13 cellular contexts compared by ENCODE assay signal in the genomic region with DNA sequence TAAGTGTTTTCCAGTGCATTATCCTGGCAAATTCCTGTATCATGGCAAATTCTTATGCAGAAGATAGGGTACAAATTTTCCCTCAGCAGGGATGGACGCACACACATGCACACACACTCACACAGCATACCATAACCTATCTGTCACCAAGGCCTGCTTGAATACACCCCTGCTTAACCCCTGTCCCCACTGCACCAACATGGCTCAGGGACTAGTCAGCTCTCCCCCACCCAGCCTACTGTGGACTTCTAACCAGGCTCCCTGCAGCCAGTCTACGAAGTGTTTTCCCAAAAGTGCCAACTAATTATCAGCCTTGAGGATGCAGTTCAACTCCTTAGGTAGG.
DNase-seq lines count a peak whose midpoint lies in the region; ATAC-seq and TF ChIP-seq lines count a peak whose summit lies in the region.
"Had no signal": no experiment of that assay in that cellular context is flagged by ENCODE, and none has a peak within 500 bp of the region (broad histone marks: within the 10 kb centered on the region; RNA-seq: fewer than 3 reads in every experiment).

No MANE protein-coding gene starts in this region.

- H3K4me2 ChIP-seq in osteoblast (ENCODE audit: insufficient read depth, low read length): peak overlapping the region; percentile 31

- no peaks in the 10 kb centered on the region for H3K36me3 ChIP-seq in Peyer's patch
- no peaks in the 10 kb centered on the region for H3K36me3 ChIP-seq in osteoblast (ENCODE audit: insufficient read depth, low read length)

- H3K4me3 ChIP-seq in Peyer's patch: no peak overlapping the region
- no peak overlapping the region for H3K4me3 ChIP-seq in epithelial cell of esophagus (ENCODE audit: low read length)
- H3K4me3 ChIP-seq in osteoblast (ENCODE audit: insufficient read depth, low read length): no peak overlapping the region
- H3K4me3 ChIP-seq: testis had no signal

- peaks cover 54% of the 10 kb centered on the region for H3K79me2 ChIP-seq in osteoblast (ENCODE audit: insufficient read depth, low read length)

- DNase-seq in EH (ENCODE audit: low read depth) (peak; percentile 83), Peyer's patch (no peak), epithelial cell of esophagus (ENCODE audit: low read depth) (peak; percentile 56), osteoblast (ENCODE audit: insufficient read length, low spot score, missing footprints) (peak; percentile 50), CD1c-positive myeloid dendritic cell (ENCODE audit: extremely low spot score) (no peak)
- DNase-seq in activated CD8-positive, alpha-beta memory T cell treated with anti-CD3 and anti-CD28 coated beads, Interleukin-2, amount 10 ng/mL, durations not matched to agents 7 days and 5 days: no peak
- DNase-seq in activated CD8-positive, alpha-beta T cell treated with anti-CD3 and anti-CD28 coated beads for 36 hours: no peak
- DNase-seq: activated CD8-positive, alpha-beta memory T cell treated with anti-CD3 and anti-CD28 coated beads, Interleukin-2, amount 50 U/mL, for 4 hours; cerebellar nuclear complex; stimulated activated CD4-positive, alpha-beta T cell treated with anti-CD3 and anti-CD28 coated beads, Interleukin-4, amount 100 ng/mL, for 24 hours had no signal

- POLR2A ChIA-PET in activated CD8-positive, alpha-beta T cell treated with anti-CD3 and anti-CD28 coated beads for 36 hours (lab: Charles Lee): interaction anchor here (1.2 to 2.2 kb wide), 2 partner anchors 10 to 66 kb away, joined by 3 to 7 read pairs; no protein-coding TSS in a partner anchor

- TF ChIP-seq POLR2A in Peyer's patch (IDR thresholded peaks at IDR 0.05): no peak

- intact Hi-C loops in activated CD8-positive, alpha-beta T cell treated with anti-CD3 and anti-CD28 coated beads for 36 hours (cut with micrococcal nuclease): loop anchor here (5.0 to 10.0 kb wide), 2 partner anchors 46 kb away; no protein-coding TSS in a partner anchor

- H3K9me3 ChIP-seq in Peyer's patch (no peaks in the 10 kb centered on the region), osteoblast (ENCODE audit: low read depth, low read length) (no peaks in the 10 kb centered on the region)
- H3K9me3 ChIP-seq: testis had no signal

- peak overlapping the region in 3 of 4 donors; percentile 0 to 70 (median 64) for H3K27ac ChIP-seq in Peyer's patch
- H3K27ac ChIP-seq in osteoblast (ENCODE audit: low read depth, low read length): peak overlapping the region; percentile 14

- peaks cover 49% of the 10 kb centered on the region for H3K4me1 Mint-ChIP-seq in activated CD8-positive, alpha-beta memory T cell treated with anti-CD3 and anti-CD28 coated beads, Interleukin-2, amount 10 ng/mL, durations not matched to agents 7 days and 5 days
- peaks cover 70% of the 10 kb centered on the region for H3K4me1 Mint-ChIP-seq in activated CD8-positive, alpha-beta T cell treated with anti-CD3 and anti-CD28 coated beads for 36 hours (ENCODE audit: low read depth)

- no peak overlapping the region for H3K4me3 Mint-ChIP-seq in activated CD8-positive, alpha-beta memory T cell treated with anti-CD3 and anti-CD28 coated beads, Interleukin-2, amount 10 ng/mL, durations not matched to agents 7 days and 5 days
- H3K4me3 Mint-ChIP-seq in activated CD8-positive, alpha-beta T cell treated with anti-CD3 and anti-CD28 coated beads for 36 hours: no peak overlapping the region

- peaks cover 3% of the 10 kb centered on the region for H3K36me3 Mint-ChIP-seq in activated CD8-positive, alpha-beta memory T cell treated with anti-CD3 and anti-CD28 coated beads, Interleukin-2, amount 10 ng/mL, durations not matched to agents 7 days and 5 days
- H3K36me3 Mint-ChIP-seq in activated CD8-positive, alpha-beta T cell treated with anti-CD3 and anti-CD28 coated beads for 36 hours (ENCODE audit: low read depth): peaks cover 11% of the 10 kb centered on the region

- H3K27ac Mint-ChIP-seq in activated CD8-positive, alpha-beta memory T cell treated with anti-CD3 and anti-CD28 coated beads, Interleukin-2, amount 10 ng/mL, durations not matched to agents 7 days and 5 days: no peak overlapping the region
- H3K27ac Mint-ChIP-seq in activated CD8-positive, alpha-beta T cell treated with anti-CD3 and anti-CD28 coated beads for 36 hours: no peak overlapping the region

- H3K4me1 ChIP-seq in Peyer's patch: peaks cover 0 to 14% (median 9%) of the 10 kb centered on the region in 4 donors
- peaks cover 35% of the 10 kb centered on the region for H3K4me1 ChIP-seq in osteoblast (ENCODE audit: insufficient read depth, low read length)

- peaks cover 33% of the 10 kb centered on the region for H4K20me1 ChIP-seq in osteoblast (ENCODE audit: insufficient read depth, low read length)

- H2AFZ ChIP-seq in osteoblast (ENCODE audit: low read length): no peak overlapping the region

- H3K27me3 Mint-ChIP-seq in activated CD8-positive, alpha-beta memory T cell treated with anti-CD3 and anti-CD28 coated beads, Interleukin-2, amount 10 ng/mL, durations not matched to agents 7 days and 5 days: no peaks in the 10 kb centered on the region
- H3K27me3 Mint-ChIP-seq in activated CD8-positive, alpha-beta T cell treated with anti-CD3 and anti-CD28 coated beads for 36 hours: no peaks in the 10 kb centered on the region

- ATAC-seq in activated CD8-positive, alpha-beta memory T cell treated with anti-CD3 and anti-CD28 coated beads, Interleukin-2, amount 10 ng/mL, durations not matched to agents 7 days and 5 days: no peak
- ATAC-seq in activated CD8-positive, alpha-beta T cell treated with anti-CD3 and anti-CD28 coated beads for 36 hours: no peak
- no peak for ATAC-seq in GM18867 (IDR thresholded peaks at IDR 0.05; ENCODE audit: unreplicated experiment)

- H3K9me3 Mint-ChIP-seq in activated CD8-positive, alpha-beta memory T cell treated with anti-CD3 and anti-CD28 coated beads, Interleukin-2, amount 10 ng/mL, durations not matched to agents 7 days and 5 days (ENCODE audit: low read depth): no peaks in the 10 kb centered on the region
- H3K9me3 Mint-ChIP-seq in activated CD8-positive, alpha-beta T cell treated with anti-CD3 and anti-CD28 coated beads for 36 hours: no peaks in the 10 kb centered on the region
- H3K9me3 Mint-ChIP-seq: neural crest cell had no signal

- TF ChIP-seq CTCF in Peyer's patch (IDR thresholded peaks at IDR 0.05): no peak
- TF ChIP-seq CTCF in epithelial cell of esophagus (IDR thresholded peaks at IDR 0.05; ENCODE audit: insufficient read depth, low read depth, low read length, missing control alignments): no peak
- no peak for TF ChIP-seq CTCF in osteoblast (IDR thresholded peaks at IDR 0.05; ENCODE audit: extremely low read depth, low read depth, low read length)
- no peak for TF ChIP-seq CTCF in activated CD8-positive, alpha-beta T cell treated with anti-CD3 and anti-CD28 coated beads for 36 hours (IDR thresholded peaks at IDR 0.05)

- CTCF ChIA-PET in activated CD8-positive, alpha-beta memory T cell treated with anti-CD3 and anti-CD28 coated beads, Interleukin-2, amount 10 ng/mL, durations not matched to agents 7 days and 5 days (lab: Charles Lee): interaction anchor here (1.0 to 1.2 kb wide), 2 partner anchors 22 to 43 kb away, joined by 3 read pairs; no protein-coding TSS in a partner anchor
- CTCF ChIA-PET in activated CD8-positive, alpha-beta T cell treated with anti-CD3 and anti-CD28 coated beads for 36 hours (lab: Charles Lee): interaction anchor here (1.1 kb wide), 1 partner anchor 62 kb away, joined by 3 read pairs; no protein-coding TSS in a partner anchor

- no peaks in the 10 kb centered on the region for H3K27me3 ChIP-seq in Peyer's patch
- H3K27me3 ChIP-seq in osteoblast (ENCODE audit: insufficient read depth, low read length): no peaks in the 10 kb centered on the region
- H3K27me3 ChIP-seq: testis had no signal

Comparison
In these comparisons a context has a peak if more than half of its experiments do, and no peak if none do; other contexts are left out.
1. DNase-seq: peak in EH (single experiment), epithelial cell of esophagus (single experiment) and osteoblast (single experiment); none in Peyer's patch (0 of 3), CD1c-positive myeloid dendritic cell (single experiment), activated CD8-positive, alpha-beta memory T cell treated with anti-CD3 and anti-CD28 coated beads, Interleukin-2, amount 10 ng/mL, durations not matched to agents 7 days and 5 days (single experiment) and activated CD8-positive, alpha-beta T cell treated with anti-CD3 and anti-CD28 coated beads for 36 hours (single experiment).